In genomic region chr2:199979398-199979797, GRCh38 we compare ENCODE assay signal across 11 cellular contexts. TPM values are rescaled to one million over a fixed set of nuclear protein-coding genes. Genes with fewer than 3 reads are reported as not detected.
A peak's percentile ranks its signal among the peaks of the same experiment; 100 is the strongest.
DNase-seq lines count a peak whose midpoint lies in the region; ATAC-seq and TF ChIP-seq lines count a peak whose summit lies in the region.
"Had no signal": no experiment of that assay in that cellular context is flagged by ENCODE, and none has a peak within 500 bp of the region (broad histone marks: within the 10 kb centered on the region; RNA-seq: fewer than 3 reads in every experiment).

No MANE protein-coding gene starts in this region.

- H3K27ac ChIP-seq in brain microvascular endothelial cell = no peak overlapping the region
- peak overlapping the region; percentile 16 to 54 (median 26) for H3K27ac ChIP-seq in right lobe of liver
- peak overlapping the region; percentile 20 for H3K27ac ChIP-seq in smooth muscle cell (ENCODE audit: low read depth)
- H3K27ac ChIP-seq: ovary had no signal

- H3K79me2 ChIP-seq in Loucy (ENCODE audit: insufficient read depth, low read length) (no peaks in the 10 kb centered on the region), smooth muscle cell (ENCODE audit: low read depth) (no peaks in the 10 kb centered on the region)

- peak in 3 of 4 donors; percentile 4 to 26 (median 6) for ATAC-seq in right lobe of liver

- no peak overlapping the region for H3K4me3 ChIP-seq in Loucy (ENCODE audit: low read length, poor library complexity, severe bottlenecking)
- H3K4me3 ChIP-seq in brain microvascular endothelial cell (ENCODE audit: low read depth, low read length) = peak overlapping the region; percentile 35
- peak overlapping the region; percentile 11 to 37 (median 36) for H3K4me3 ChIP-seq in right lobe of liver
- H3K4me3 ChIP-seq in smooth muscle cell = peak overlapping the region; percentile 37
- H3K4me3 ChIP-seq: lung, ovary, testis had no signal

- peaks cover 19% of the 10 kb centered on the region for H3K27me3 ChIP-seq in Loucy (ENCODE audit: insufficient read depth, low read length, poor library complexity, severe bottlenecking)
- no peaks in the 10 kb centered on the region for H3K27me3 ChIP-seq in brain microvascular endothelial cell (replicated peaks)
- H3K27me3 ChIP-seq in right lobe of liver = no peaks in the 10 kb centered on the region
- H3K27me3 ChIP-seq in smooth muscle cell (ENCODE audit: low read depth) = no peaks in the 10 kb centered on the region
- H3K27me3 ChIP-seq: ovary, testis had no signal

- 30% methylated on average over 5 of the region's 5 CpGs for WGBS in right lobe of liver (ENCODE audit: insufficient coverage, low coverage, low lambda C conversion rate, missing lambda C conversion rate)
- 72% methylated on average over 5 of the region's 5 CpGs for WGBS in smooth muscle cell (ENCODE audit: low lambda C conversion rate)

- H3K4me2 ChIP-seq in Loucy (ENCODE audit: low read depth, low read length, poor library complexity, severe bottlenecking) = no peak overlapping the region
- peak overlapping the region; percentile 89 for H3K4me2 ChIP-seq in smooth muscle cell

- DNase-seq in brain microvascular endothelial cell (no peak), right lobe of liver (no peak), smooth muscle cell (lab: John Stamatoyannopoulos, UW; ENCODE audit: unreplicated experiment) (no peak), NCI-H2081 (lab: John Stamatoyannopoulos, UW) (no peak), NCI-H774 (lab: John Stamatoyannopoulos, UW) (no peak)
- DNase-seq in activated CD4-positive, alpha-beta T cell treated with anti-CD3 and anti-CD28 coated beads, Interleukin-2, amount 50 U/mL, for 1 hour = no peak
- DNase-seq: NCI-H2081 treated with DMSO at 0.1 percent for 48 hours had no signal

- H3K9me3 ChIP-seq in Loucy (ENCODE audit: insufficient read depth, low read depth, low read length) (no peaks in the 10 kb centered on the region), right lobe of liver (no peaks in the 10 kb centered on the region), smooth muscle cell (replicated peaks; ENCODE audit: low read depth) (no peaks in the 10 kb centered on the region)
- H3K9me3 ChIP-seq: ovary, testis had no signal

- H3K9me2 ChIP-seq in Loucy (replicated peaks; ENCODE audit: low read depth, low read length) = no peaks in the 10 kb centered on the region

- no peaks in the 10 kb centered on the region for H4K20me1 ChIP-seq in Loucy (ENCODE audit: insufficient read depth, low read length, poor library complexity, severe bottlenecking)
- no peaks in the 10 kb centered on the region for H4K20me1 ChIP-seq in smooth muscle cell (ENCODE audit: low read depth)

- no peak overlapping the region for H3K9ac ChIP-seq in Loucy (ENCODE audit: low read depth, low read length, poor library complexity, severe bottlenecking)
- H3K9ac ChIP-seq in smooth muscle cell (ENCODE audit: low read depth) = peak overlapping the region; percentile 7

- H3K36me3 ChIP-seq in Loucy (ENCODE audit: insufficient read depth, low read length) (no peaks in the 10 kb centered on the region), brain microvascular endothelial cell (replicated peaks) (no peaks in the 10 kb centered on the region), right lobe of liver (no peaks in the 10 kb centered on the region), smooth muscle cell (ENCODE audit: low read depth) (no peaks in the 10 kb centered on the region)
- H3K36me3 ChIP-seq: ovary had no signal

- H2AFZ ChIP-seq in Loucy (ENCODE audit: low read length) = peak overlapping the region; percentile 4; the same call in 1 of the 2 replicates
- peak overlapping the region; percentile 74 for H2AFZ ChIP-seq in smooth muscle cell (ENCODE audit: low read depth)

- H3K4me1 ChIP-seq in Loucy (ENCODE audit: insufficient read depth, low read length, poor library complexity, severe bottlenecking) = peaks cover 5% of the 10 kb centered on the region
- H3K4me1 ChIP-seq in right lobe of liver = peaks cover 0 to 40% (median 16%) of the 10 kb centered on the region in 4 donors
- peaks cover 11% of the 10 kb centered on the region for H3K4me1 ChIP-seq in smooth muscle cell (ENCODE audit: low read depth)
- H3K4me1 ChIP-seq: testis had no signal

- TF ChIP-seq POLR2A in right lobe of liver (IDR thresholded peaks at IDR 0.05) = no peak

- TF ChIP-seq CTCF in Loucy (conservative IDR thresholded peaks at IDR 0.05; ENCODE audit: low read length) = no peak
- TF ChIP-seq CTCF in brain microvascular endothelial cell (IDR thresholded peaks at IDR 0.05; ENCODE audit: low read depth, low read length, missing control alignments) = peak; percentile 3
- no peak for TF ChIP-seq CTCF in right lobe of liver (IDR thresholded peaks at IDR 0.05)
- TF ChIP-seq CTCF in smooth muscle cell (IDR thresholded peaks at IDR 0.05; ENCODE audit: borderline replicate concordance, insufficient read depth, poor library complexity, severe bottlenecking) = no peak

- in situ Hi-C loops in brain microvascular endothelial cell (cut with HindIII; ENCODE audit: low pct_ligation_motif_present, low sequenced_read_pairs) = no loop called here

- intact Hi-C loops in right lobe of liver (cut with DNase I) = loop anchor here (5.0 to 10.0 kb wide), 2 partner anchors 495 to 503 kb away; no protein-coding TSS in a partner anchor

- H3F3A ChIP-seq in Loucy (ENCODE audit: low read depth) (no peaks in the 10 kb centered on the region), smooth muscle cell (ENCODE audit: low read depth) (no peaks in the 10 kb centered on the region)

RNA-seq across cellular contexts. Expression of gene MAIP1, which starts 24.0 kb away (rescaled TPM):
- total RNA-seq in right lobe of liver (10 to 100 TPM; 23.4 to 39.7 (median 30.7) TPM), smooth muscle cell (32.2 and 133 TPM in 2 replicates)
- 15.0 and 24.2 TPM in 2 replicates for polyA plus RNA-seq in smooth muscle cell

RNA-seq across cellular contexts. Expression of gene TYW5, which starts 24.1 kb away (rescaled TPM):
- total RNA-seq in right lobe of liver (1 to 10 TPM; 4.1 to 6.4 (median 4.8) TPM), smooth muscle cell (7.9 and 14.6 TPM in 2 replicates)
- polyA plus RNA-seq in smooth muscle cell = 6.6 and 9.9 TPM in 2 replicates
